7 cellular contexts compared by ENCODE assay signal in genomic region chr6:169973588-169974467, GRCh38.
DNase-seq lines count a peak whose midpoint lies in the region; ATAC-seq and TF ChIP-seq lines count a peak whose summit lies in the region.
"Not testable (repeated sequence)": the region's sequence is repeated elsewhere in the genome, so short reads cannot be mapped to it uniquely, and the experiment has no call there.

No MANE protein-coding gene starts in this region.

- H2BK120ac ChIP-seq in neuronal stem cell (ENCODE audit: low read depth, low read length) = not testable (repeated sequence)

- peak overlapping the region; percentile 60 for H4K91ac ChIP-seq in neuronal stem cell (ENCODE audit: low read depth, low read length, poor library complexity)

- not testable (repeated sequence) for ATAC-seq in right lobe of liver, upper lobe of right lung

- TF ChIP-seq POLR2A in right lobe of liver (IDR thresholded peaks at IDR 0.05); spleen (IDR thresholded peaks at IDR 0.05): not testable (repeated sequence)

- H2BK12ac ChIP-seq in neuronal stem cell (ENCODE audit: low read length) = peak overlapping the region; percentile 100

- H3K4me3 ChIP-seq in HEK293 (ENCODE audit: low read depth, low read length); right lobe of liver; spleen; upper lobe of right lung: not testable (repeated sequence)
- H3K4me3 ChIP-seq in neuronal stem cell (ENCODE audit: low read length in 2 of 2) = peak overlapping the region in 1 of 2 donors; percentile 5

- H3K23ac ChIP-seq in neuronal stem cell (ENCODE audit: low read depth, low read length, poor library complexity) = peak overlapping the region; percentile 89

- not testable (repeated sequence) for H3K27me3 ChIP-seq in right lobe of liver; neuronal stem cell (ENCODE audit: control insufficient read depth in 3 of 3, insufficient read depth in 3 of 3, low read depth in 1 of 3, low read length in 3 of 3); upper lobe of right lung
- H3K27me3 ChIP-seq in spleen (replicated peaks in 1 of 7) = peaks cover 0 to 70% (median 9%) of the 10 kb centered on the region in 7 donors

- H3K18ac ChIP-seq in neuronal stem cell (ENCODE audit: low read length) = peak overlapping the region; percentile 73

- H3K9me3 Mint-ChIP-seq in activated CD4-positive, alpha-beta memory T cell treated with anti-CD3 and anti-CD28 coated beads for 36 hours; glutamatergic neuron (ENCODE audit: unreplicated experiment): not testable (repeated sequence)

- H3K4me3 Mint-ChIP-seq in activated CD4-positive, alpha-beta memory T cell treated with anti-CD3 and anti-CD28 coated beads for 36 hours; glutamatergic neuron (ENCODE audit: unreplicated experiment): not testable (repeated sequence)

- not testable (repeated sequence) for H2BK5ac ChIP-seq in neuronal stem cell (ENCODE audit: low read length)

- peak overlapping the region; percentile 97 for H2AK5ac ChIP-seq in neuronal stem cell (ENCODE audit: low read depth, low read length)

- not testable (repeated sequence) for H3K36me3 ChIP-seq in HEK293 (ENCODE audit: control insufficient read depth in 2 of 2, insufficient read depth in 1 of 2, low read length in 2 of 2); right lobe of liver; neuronal stem cell (replicated peaks in 1 of 2; ENCODE audit: control insufficient read depth in 2 of 2, insufficient read depth in 2 of 2, low read length in 2 of 2); spleen; upper lobe of right lung

- not testable (repeated sequence) for H3K4me1 ChIP-seq in HEK293 (ENCODE audit: control insufficient read depth, insufficient read depth, low read length); right lobe of liver; neuronal stem cell (ENCODE audit: control insufficient read depth in 2 of 2, insufficient read depth in 1 of 2, low read depth in 1 of 2, low read length in 2 of 2); spleen; upper lobe of right lung

- H3K14ac ChIP-seq in neuronal stem cell (ENCODE audit: low read length) = peak overlapping the region; percentile 82

- not testable (repeated sequence) for H2AFZ ChIP-seq in neuronal stem cell (ENCODE audit: low read length)

- not testable (repeated sequence) for TF ChIP-seq CTCF in HEK293 (tag by site-specific recombination; IDR thresholded peaks at IDR 0.05); glutamatergic neuron (IDR thresholded peaks at IDR 0.05; ENCODE audit: partially characterized antibody, unreplicated experiment); right lobe of liver (IDR thresholded peaks at IDR 0.05); spleen (IDR thresholded peaks at IDR 0.05 in 8 of 11, conservative IDR thresholded peaks at IDR 0.05 in 3 of 11); upper lobe of right lung (IDR thresholded peaks at IDR 0.05)

- DNase-seq in activated CD4-positive, alpha-beta memory T cell treated with anti-CD3 and anti-CD28 coated beads for 36 hours = peak; percentile 7
- peak; percentile 3 for DNase-seq in glutamatergic neuron
- peak; percentile 6 to 51 (median 41) for DNase-seq in right lobe of liver
- DNase-seq in neuronal stem cell (ENCODE audit: low spot score) = not testable (repeated sequence)
- peak; percentile 41 for DNase-seq in spleen
- peak; percentile 57 for DNase-seq in upper lobe of right lung

- peak overlapping the region; percentile 94 for H4K8ac ChIP-seq in neuronal stem cell (ENCODE audit: low read depth, low read length)

- H3K27ac ChIP-seq in HEK293 (ENCODE audit: extremely low read depth, low read depth, low read length); right lobe of liver; neuronal stem cell (replicated peaks; ENCODE audit: low read length); spleen; upper lobe of right lung: not testable (repeated sequence)

- not testable (repeated sequence) for H3K4me1 Mint-ChIP-seq in activated CD4-positive, alpha-beta memory T cell treated with anti-CD3 and anti-CD28 coated beads for 36 hours (ENCODE audit: low read depth); glutamatergic neuron (ENCODE audit: low read depth, unreplicated experiment)

- 66% methylated on average over 10 of the region's 21 CpGs for WGBS in right lobe of liver (ENCODE audit: insufficient coverage, low coverage, low lambda C conversion rate, missing lambda C conversion rate)
- WGBS in neuronal stem cell (ENCODE audit: extremely low coverage in 2 of 2, insufficient read length in 2 of 2, insufficient replicate concordance in 1 of 2), 2 donors = no CpG with 5 or more reads among the region's 21 CpGs
- 80 to 91% (median 88%) methylated on average over 15 to 21 of the region's 21 CpGs for WGBS in spleen, 5 donors

- POLR2A ChIA-PET in HEK293 (lab: Yijun Ruan, JAX); activated CD4-positive, alpha-beta memory T cell treated with anti-CD3 and anti-CD28 coated beads for 36 hours (lab: Charles Lee): not testable (repeated sequence)

- not testable (repeated sequence) for H3K27me3 Mint-ChIP-seq in activated CD4-positive, alpha-beta memory T cell treated with anti-CD3 and anti-CD28 coated beads for 36 hours; glutamatergic neuron (ENCODE audit: unreplicated experiment)

- H3K9ac ChIP-seq in neuronal stem cell (ENCODE audit: low read depth, low read length, poor library complexity) = peak overlapping the region; percentile 74

- not testable (repeated sequence) for H3K9me3 ChIP-seq in HEK293 (ENCODE audit: control insufficient read depth, insufficient read depth, low read depth, low read length); right lobe of liver; neuronal stem cell (replicated peaks in 1 of 2; ENCODE audit: control insufficient read depth in 2 of 2, insufficient read depth in 1 of 2, low read depth in 1 of 2, low read length in 2 of 2); spleen; upper lobe of right lung

- H3K4me2 ChIP-seq in neuronal stem cell (ENCODE audit: insufficient read depth, low read length, poor library complexity, severe bottlenecking) = not testable (repeated sequence)

- H3K79me1 ChIP-seq in neuronal stem cell (ENCODE audit: low read depth, low read length) = not testable (repeated sequence)

- peak overlapping the region; percentile 61 for H3K4ac ChIP-seq in neuronal stem cell (ENCODE audit: low read length)

- not testable (repeated sequence) for H3K27ac Mint-ChIP-seq in activated CD4-positive, alpha-beta memory T cell treated with anti-CD3 and anti-CD28 coated beads for 36 hours; glutamatergic neuron (ENCODE audit: unreplicated experiment)

- CTCF ChIA-PET in HEK293 (lab: Yijun Ruan, JAX) = interaction anchor here (0.7 kb wide), 1 partner anchor 126 kb away, joined by 4 read pairs; no protein-coding TSS in a partner anchor
- CTCF ChIA-PET in activated CD4-positive, alpha-beta memory T cell treated with anti-CD3 and anti-CD28 coated beads for 36 hours (lab: Charles Lee) = not testable (repeated sequence)

- not testable (repeated sequence) for H2BK15ac ChIP-seq in neuronal stem cell (ENCODE audit: low read length)

- intact Hi-C loops in activated CD4-positive, alpha-beta memory T cell treated with anti-CD3 and anti-CD28 coated beads for 36 hours (cut with micrococcal nuclease); right lobe of liver (cut with DNase I); spleen (cut with DNase I; ENCODE audit: low total_unique reads); upper lobe of right lung (cut with DNase I): not testable (repeated sequence)

- not testable (repeated sequence) for H3K36me3 Mint-ChIP-seq in activated CD4-positive, alpha-beta memory T cell treated with anti-CD3 and anti-CD28 coated beads for 36 hours; glutamatergic neuron (ENCODE audit: unreplicated experiment)

TF ChIP-seq in HEK293, 187 proteins besides CTCF, POLR2A, EP300 and RAD21:
- TF ChIP-seq ZFHX2 (tag by site-specific recombination; conservative IDR thresholded peaks at IDR 0.05) (peak; percentile 59), EGR2 (tag by site-specific recombination; IDR thresholded peaks at IDR 0.05; ENCODE audit: low read depth) (peak; percentile 74)
